ENCODE assay signal across 8 cellular contexts in genomic region chr1:183881387-183882084, GRCh38.
DNase-seq lines count a peak whose midpoint lies in the region; ATAC-seq and TF ChIP-seq lines count a peak whose summit lies in the region.

No MANE protein-coding gene starts in this region.

- intact Hi-C loops in body of pancreas (cut with DNase I): no loop called here
- intact Hi-C loops in testis (cut with DNase I; ENCODE audit: low total_unique reads): no loop called here

- TF ChIP-seq CTCF in body of pancreas (IDR thresholded peaks at IDR 0.05) (no peak), testis (IDR thresholded peaks at IDR 0.05) (no peak)

- 27 to 39% methylated on average over 3 of the region's 3 CpGs for WGBS in body of pancreas, 2 donors
- WGBS in testis, 2 donors: 38 to 43% methylated on average over 3 of the region's 3 CpGs

- ATAC-seq in body of pancreas: peak; percentile 91
- no peak for ATAC-seq in HG03571 (IDR thresholded peaks at IDR 0.05; ENCODE audit: unreplicated experiment)
- no peak for ATAC-seq in GM18858 (IDR thresholded peaks at IDR 0.05; ENCODE audit: unreplicated experiment)
- ATAC-seq in GM19463 (IDR thresholded peaks at IDR 0.05; ENCODE audit: unreplicated experiment): no peak

- H3K27ac ChIP-seq in body of pancreas (peak overlapping the region; percentile 17 to 74 (median 54)), testis (peak overlapping the region; percentile 93 to 95)

- H3K9me3 ChIP-seq in body of pancreas: no peaks in the 10 kb centered on the region
- no peaks in the 10 kb centered on the region for H3K9me3 ChIP-seq in testis

- H3K4me1 ChIP-seq in body of pancreas (peaks cover 35% of the 10 kb centered on the region), testis (peaks cover 51% of the 10 kb centered on the region)

- H3K27me3 ChIP-seq in body of pancreas: no peaks in the 10 kb centered on the region
- no peaks in the 10 kb centered on the region for H3K27me3 ChIP-seq in testis

- H3K4me3 ChIP-seq in body of pancreas (no peak overlapping the region), testis (no peak overlapping the region)

- no peaks in the 10 kb centered on the region for H3K36me3 ChIP-seq in body of pancreas (replicated peaks in 1 of 2; ENCODE audit: insufficient read depth in 1 of 2, low read depth in 2 of 2)
- no peaks in the 10 kb centered on the region for H3K36me3 ChIP-seq in testis (ENCODE audit: low read depth, missing control alignments)

- TF ChIP-seq POLR2A in body of pancreas (IDR thresholded peaks at IDR 0.05) (no peak), testis (IDR thresholded peaks at IDR 0.05) (no peak)

- peak; percentile 2 for DNase-seq in HT-29 (ENCODE audit: low spot score)
- DNase-seq in body of pancreas: peak; percentile 61 to 81 (median 76)
- peak; percentile 96 for DNase-seq in islet precursor cell
- peak; percentile 81 for DNase-seq in testis
- DNase-seq in NCI-H2081 treated with DMSO at 0.1 percent for 48 hours (lab: John Stamatoyannopoulos, UW): no peak
